Comparison of ENCODE assay signal across 8 cellular contexts in genomic region chr2:43221660-43222471, GRCh38. TPM values are rescaled to one million over a fixed set of nuclear protein-coding genes. Genes with fewer than 3 reads are reported as not detected.
A peak's percentile ranks its signal among the peaks of the same experiment; 100 is the strongest.
DNase-seq lines count a peak whose midpoint lies in the region; ATAC-seq, FAIRE-seq and TF ChIP-seq lines count a peak whose summit lies in the region.

No MANE protein-coding gene starts in this region.

- H2AFZ ChIP-seq in Loucy (ENCODE audit: low read length) (no peak overlapping the region), GM12878 (ENCODE audit: control insufficient read depth, low read depth, low read length) (no peak overlapping the region; the same call in 1 of the 2 replicates)

- RAD21 ChIA-PET in GM12878 (lab: Charles Lee; ENCODE audit: unreplicated experiment), result interaction anchor here (0.7 to 5.2 kb wide), 25 partner anchors 12 to 411 kb away, joined by 3 to 46 read pairs (median 4); no protein-coding TSS in a partner anchor

- in situ Hi-C loops in GM12878 (cut with MboI), result no loop called here

- H3K27me3 Mint-ChIP-seq in T-cell, result peaks cover 0 to 3% of the 10 kb centered on the region in 2 donors
- H3K27me3 Mint-ChIP-seq in progenitor cell of endocrine pancreas, result no peaks in the 10 kb centered on the region

- TF ChIP-seq RAD21 in GM12878 (IDR thresholded peaks at IDR 0.05; ENCODE audit: insufficient read depth, low read depth, low read length), result no peak

- H3K9me3 ChIP-seq in Loucy (ENCODE audit: insufficient read depth, low read depth, low read length) (no peaks in the 10 kb centered on the region), GM12878 (replicated peaks; ENCODE audit: control insufficient read depth, insufficient read depth, low read length) (no peaks in the 10 kb centered on the region)

- DNase-seq in DMS53 treated with DMSO at 0.1 percent for 48 hours (lab: John Stamatoyannopoulos, UW; ENCODE audit: unreplicated experiment) (peak; percentile 37), T-cell (peak in 21 of 34 experiments; percentile 16 to 71 (median 41)), GM12878 (ENCODE audit: low read depth, low spot score) (no peak), hepatic stellate cell (ENCODE audit: low spot score) (peak; percentile 95), progenitor cell of endocrine pancreas (ENCODE audit: low spot score, unreplicated experiment) (peak; percentile 48)

- peak overlapping the region; percentile 88 for H3K27ac ChIP-seq in GM12878 (ENCODE audit: control insufficient read depth, insufficient read depth)

- WGBS in GM12878 (ENCODE audit: insufficient coverage, insufficient replicate concordance, low lambda C conversion rate, missing lambda C conversion rate), result 12% methylated on average over 8 of the region's 8 CpGs

- intact Hi-C loops in GM12878 (cut with micrococcal nuclease; ENCODE audit: unreplicated experiment), result loop anchor here (2.0 to 10.0 kb wide), 3 partner anchors 27 to 367 kb away; no protein-coding TSS in a partner anchor

- no TSS peak for BruUV-seq in GM12878 (replicated peaks; lab: Mats Ljungman, UMichigan)

- peaks cover 23% of the 10 kb centered on the region for H3F3A ChIP-seq in Loucy (ENCODE audit: low read depth)

- FAIRE-seq in GM12878 (lab: Jason Lieb, UNC), result no peak

- H3K36me3 Mint-ChIP-seq in T-cell (peaks cover 37% of the 10 kb centered on the region), progenitor cell of endocrine pancreas (ENCODE audit: insufficient read depth) (peaks cover 20% of the 10 kb centered on the region)

- peaks cover 38% of the 10 kb centered on the region for H4K20me1 ChIP-seq in Loucy (ENCODE audit: insufficient read depth, low read length, poor library complexity, severe bottlenecking)
- no peaks in the 10 kb centered on the region for H4K20me1 ChIP-seq in GM12878 (ENCODE audit: control insufficient read depth, insufficient read depth)

- TF ChIP-seq CTCF in Loucy (conservative IDR thresholded peaks at IDR 0.05; ENCODE audit: low read length) (no peak), GM12878 (IDR thresholded peaks at IDR 0.05 in 2 of 3, conservative IDR thresholded peaks at IDR 0.05 in 1 of 3; ENCODE audit: control insufficient read depth in 2 of 3, extremely low read depth in 1 of 3, insufficient read depth in 1 of 3, low read depth in 3 of 3, low read length in 3 of 3) (no peak), progenitor cell of endocrine pancreas (IDR thresholded peaks at IDR 0.05; ENCODE audit: unreplicated experiment) (no peak)

- peak overlapping the region; percentile 74 to 98 (median 91) for H3K4me3 Mint-ChIP-seq in T-cell
- H3K4me3 Mint-ChIP-seq in progenitor cell of endocrine pancreas (ENCODE audit: low read depth), result peak overlapping the region; percentile 77

- H3K9me3 Mint-ChIP-seq in T-cell, result no peaks in the 10 kb centered on the region
- no peaks in the 10 kb centered on the region for H3K9me3 Mint-ChIP-seq in progenitor cell of endocrine pancreas (ENCODE audit: low read depth)

- H3K4me2 ChIP-seq in Loucy (ENCODE audit: low read depth, low read length, poor library complexity, severe bottlenecking) (peak overlapping the region; percentile 97), GM12878 (ENCODE audit: control insufficient read depth, insufficient read depth) (peak overlapping the region; percentile 99)

- H3K79me2 ChIP-seq in Loucy (ENCODE audit: insufficient read depth, low read length), result peaks cover 65% of the 10 kb centered on the region
- H3K79me2 ChIP-seq in GM12878 (ENCODE audit: control insufficient read depth, insufficient read depth, low read length), result peaks cover 62% of the 10 kb centered on the region

- H3K27ac Mint-ChIP-seq in T-cell, result peak overlapping the region; percentile 94 to 97
- H3K27ac Mint-ChIP-seq in progenitor cell of endocrine pancreas, result peak overlapping the region; percentile 97

- no peak for TF ChIP-seq EP300 in GM12878 (IDR thresholded peaks at IDR 0.05; ENCODE audit: borderline replicate concordance in 1 of 2, control insufficient read depth in 1 of 2, low read depth in 2 of 2, low read length in 2 of 2)

- peak overlapping the region; percentile 97 for H3K4me3 ChIP-seq in Loucy (ENCODE audit: low read length, poor library complexity, severe bottlenecking)
- peak overlapping the region; percentile 81 for H3K4me3 ChIP-seq in GM12878

- peak overlapping the region; percentile 100 for H3K9ac ChIP-seq in Loucy (ENCODE audit: low read depth, low read length, poor library complexity, severe bottlenecking)
- H3K9ac ChIP-seq in GM12878 (ENCODE audit: control insufficient read depth, insufficient read depth, low read length), result peak overlapping the region; percentile 82

- H3K4me1 Mint-ChIP-seq in T-cell (peaks cover 43 to 59% (median 47%) of the 10 kb centered on the region in 3 donors), progenitor cell of endocrine pancreas (ENCODE audit: low read depth) (peaks cover 53% of the 10 kb centered on the region)

- SMC1A ChIA-PET in GM12878 (lab: Charles Lee; ENCODE audit: uncharacterized antibody, unreplicated experiment), result interaction anchor here (0.7 to 11.4 kb wide), 22 partner anchors 7 to 362 kb away, joined by 3 to 147 read pairs (median 4); no protein-coding TSS in a partner anchor

- POLR2A ChIA-PET in T-cell (lab: Charles Lee) (interaction anchor here (0.5 to 4.3 kb wide), 21 partner anchors 7 to 94 kb away, joined by 3 to 27 read pairs (median 5); no protein-coding TSS in a partner anchor), GM12878 (lab: Charles Lee) (interaction anchor here (0.5 to 3.7 kb wide), 10 partner anchors 27 to 262 kb away, joined by 3 to 30 read pairs (median 5); no protein-coding TSS in a partner anchor)

- TF ChIP-seq POLR2A in GM12878 (IDR thresholded peaks at IDR 0.05; ENCODE audit: low read depth, low read length), result no peak

- ATAC-seq in T-cell (replicated peaks in 1 of 4) (no peak), GM12878 (no peak), GM21528 (IDR thresholded peaks at IDR 0.05; ENCODE audit: low FRiP score, unreplicated experiment) (no peak), HG03442 (IDR thresholded peaks at IDR 0.05; ENCODE audit: unreplicated experiment) (no peak)

- H3K9me2 ChIP-seq in Loucy (replicated peaks; ENCODE audit: low read depth, low read length), result no peaks in the 10 kb centered on the region

- peaks cover 27% of the 10 kb centered on the region for H3K36me3 ChIP-seq in Loucy (ENCODE audit: insufficient read depth, low read length)
- no peaks in the 10 kb centered on the region; a peak in 3 of 4 replicates for H3K36me3 ChIP-seq in GM12878 (ENCODE audit: control insufficient read depth in 2 of 2, insufficient read depth in 2 of 2, low read length in 1 of 2)

- H3K4me1 ChIP-seq in Loucy (ENCODE audit: insufficient read depth, low read length, poor library complexity, severe bottlenecking) (peaks cover 52% of the 10 kb centered on the region), GM12878 (ENCODE audit: control insufficient read depth, insufficient read depth, low read length) (peaks cover 31% of the 10 kb centered on the region)

- no peaks in the 10 kb centered on the region for H3K27me3 ChIP-seq in Loucy (ENCODE audit: insufficient read depth, low read length, poor library complexity, severe bottlenecking)
- H3K27me3 ChIP-seq in GM12878 (replicated peaks in 1 of 2; ENCODE audit: control insufficient read depth in 2 of 2, insufficient read depth in 2 of 2, low read length in 1 of 2), result no peaks in the 10 kb centered on the region

- CTCF ChIA-PET in T-cell (lab: Charles Lee) (interaction anchor here (0.6 to 3.9 kb wide), 16 partner anchors 6 to 376 kb away, joined by 3 to 29 read pairs (median 4); partner anchors contain the start of gene ZFP36L2 (in 1 of the 2)), GM12878 (lab: Yijun Ruan, JAX) (interaction anchor here (0.7 to 6.3 kb wide), 24 partner anchors 7 to 348 kb away, joined by 3 to 69 read pairs (median 6); no protein-coding TSS in a partner anchor)

TF ChIP-seq in GM12878, 131 proteins besides CTCF, POLR2A, EP300 and RAD21 (continues in another document):
- TF ChIP-seq POLR2AphosphoS2 (IDR thresholded peaks at IDR 0.05; ENCODE audit: low read depth, low read length) (peak; percentile 78), ATF3 (IDR thresholded peaks at IDR 0.05; ENCODE audit: borderline replicate concordance, extremely low read depth, low read depth, low read length) (no peak), TAF1 (IDR thresholded peaks at IDR 0.05; ENCODE audit: borderline replicate concordance, low read depth, low read length) (no peak), LARP7 (IDR thresholded peaks at IDR 0.05) (0 out of 2 replicates have a peak, but pooled peaks have one; percentile 25)

RNA-seq across cellular contexts. Expression of gene ZFP36L2, which starts 4.5 kb away (rescaled TPM):
- total RNA-seq in T-cell (100 to 1,000 TPM; 329 to 974 (median 377) TPM), GM12878 (2014; rRNA removed) (3.9 and 4.9 TPM in 2 replicates), GM12878 (2014; rRNA removed; fragmentation: Illumina TruSeq; extraction: Trizol) (4.0 and 4.3 TPM in 2 replicates), GM12878 (2021) (58.0 and 64.9 TPM in 2 replicates), progenitor cell of endocrine pancreas (213 and 222 TPM in 2 replicates)
- total RNA-seq in GM12878 (2013; cell fraction: nucleolus; rRNA removed), result 8.2 and 9.1 TPM in 2 replicates
- polyA plus RNA-seq in GM12878 (2011; ENCODE audit: low read depth), result 14.3 TPM
- polyA plus RNA-seq in GM12878 (2011; rRNA removed) (12.8 and 16.0 TPM in 2 replicates), GM12878 (2014; fragmentation: Illumina TruSeq; extraction: Trizol) (17.4 and 22.0 TPM in 2 replicates), GM12878 (2014; fragmentation: Nextera tagmentation; extraction: Ambion mirVana) (10 to 100 TPM; 25.5 to 43.3 TPM), GM12878 (2014; rRNA removed) (21.7 and 28.8 TPM in 2 replicates), GM12878 (2016; fragmentation: Nextera tagmentation; extraction: Ambion mirVana) (10 to 100 TPM in 1 of 2 experiments, 1 to 10 TPM in 1; 8.8 to 54.6 TPM)
- 7.2 TPM in 2 replicates for polyA plus RNA-seq in GM12878 (2011; cell fraction: cytosol; rRNA removed)
- polyA plus RNA-seq in GM12878 (2011; cell fraction: nucleus; rRNA removed), result 16.1 and 27.5 TPM in 2 replicates
- polyA plus RNA-seq in GM12878 (2012), result 30.3 and 31.6 TPM in 2 replicates
- polyA minus RNA-seq in GM12878 (2011; rRNA and poly(A)+ RNA removed), result 4.1 and 5.2 TPM in 2 replicates
- polyA minus RNA-seq in GM12878 (2011; cell fraction: cytosol; rRNA and poly(A)+ RNA removed), result 21.9 and 27.0 TPM in 2 replicates
- 9.4 and 21.8 TPM in 2 replicates for polyA minus RNA-seq in GM12878 (2011; cell fraction: nucleus; rRNA and poly(A)+ RNA removed)
